13 cellular contexts compared by ENCODE assay signal in the genomic region with DNA sequence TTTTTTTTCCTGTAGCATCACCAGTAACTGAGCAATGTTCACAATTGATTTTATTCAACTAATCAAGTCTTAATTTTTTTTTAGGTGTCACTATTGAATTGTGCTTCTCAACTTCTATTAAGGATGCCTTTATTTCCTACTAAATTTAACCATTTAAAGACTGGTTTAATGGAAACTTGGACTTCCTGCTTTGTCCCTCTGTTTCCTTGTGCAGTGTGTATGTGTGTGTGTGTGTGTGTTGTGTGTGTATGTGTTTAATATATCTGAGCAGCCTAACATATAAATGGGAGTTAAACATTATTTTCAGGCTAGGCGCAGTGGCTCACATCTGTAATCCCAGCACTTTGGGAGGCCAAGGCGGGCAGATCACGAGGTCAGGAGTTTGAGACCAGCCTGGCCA. TPM values are rescaled to one million over a fixed set of nuclear protein-coding genes. Genes with fewer than 3 reads are reported as not detected.
DNase-seq lines count a peak whose midpoint lies in the region; ATAC-seq and TF ChIP-seq lines count a peak whose summit lies in the region.
"Had no signal": no experiment of that assay in that cellular context is flagged by ENCODE, and none has a peak within 500 bp of the region (broad histone marks: within the 10 kb centered on the region; RNA-seq: fewer than 3 reads in every experiment).

No MANE protein-coding gene starts in this region.

- H3K27me3 ChIP-seq in left ventricle myocardium inferior (ENCODE audit: low read depth) (no peaks in the 10 kb centered on the region), trophoblast cell (ENCODE audit: insufficient read depth, low read length) (no peaks in the 10 kb centered on the region)

- H3K9me3 ChIP-seq in left ventricle myocardium inferior (replicated peaks) (no peaks in the 10 kb centered on the region), trophoblast cell (ENCODE audit: insufficient read depth, low read depth, low read length) (no peaks in the 10 kb centered on the region)

- H3K18ac ChIP-seq in trophoblast cell (ENCODE audit: low read length), result no peak overlapping the region

- H3K23ac ChIP-seq in trophoblast cell (ENCODE audit: low read length), result no peak overlapping the region

- peaks cover 10% of the 10 kb centered on the region for H3K79me1 ChIP-seq in trophoblast cell (ENCODE audit: low read length)

- H2BK120ac ChIP-seq in trophoblast cell (ENCODE audit: insufficient read depth, low read length, poor library complexity), result no peak overlapping the region

- H3K27ac ChIP-seq in left ventricle myocardium inferior (replicated peaks) (peak overlapping the region; percentile 95), trophoblast cell (ENCODE audit: low read depth, low read length) (no peak overlapping the region)
- H3K27ac ChIP-seq: BLaER1 treated with 17β-estradiol and CSF1 and Interleukin-3, amounts not matched to agents 10 nM and 100 nM had no signal

- peak overlapping the region; percentile 35 for H3K4me3 Mint-ChIP-seq in central memory CD8-positive, alpha-beta T cell
- H3K4me3 Mint-ChIP-seq in naive thymus-derived CD8-positive, alpha-beta T cell, result peak overlapping the region; percentile 23 to 84 (median 52)

- H3K9me3 Mint-ChIP-seq in central memory CD8-positive, alpha-beta T cell, result no peaks in the 10 kb centered on the region
- H3K9me3 Mint-ChIP-seq in naive thymus-derived CD8-positive, alpha-beta T cell, result no peaks in the 10 kb centered on the region

- no peak overlapping the region for H3K4me2 ChIP-seq in trophoblast cell (ENCODE audit: low read length)

- peak overlapping the region; percentile 77 for H3K4me3 ChIP-seq in left ventricle myocardium inferior
- no peak overlapping the region for H3K4me3 ChIP-seq in trophoblast cell (ENCODE audit: low read depth, low read length)

- H3K4me1 Mint-ChIP-seq in central memory CD8-positive, alpha-beta T cell, result peaks cover 45% of the 10 kb centered on the region
- H3K4me1 Mint-ChIP-seq in naive thymus-derived CD8-positive, alpha-beta T cell, result peaks cover 26 to 75% (median 52%) of the 10 kb centered on the region in 4 donors

- POLR2A ChIA-PET in naive thymus-derived CD8-positive, alpha-beta T cell (lab: Charles Lee), result interaction anchor here (0.7 to 1.2 kb wide), 2 partner anchors 11 to 33 kb away, joined by 3 to 4 read pairs; no protein-coding TSS in a partner anchor

- no peak overlapping the region for H2AK5ac ChIP-seq in trophoblast cell (ENCODE audit: low read length)

- H3K36me3 Mint-ChIP-seq in central memory CD8-positive, alpha-beta T cell (ENCODE audit: insufficient read depth), result peaks cover 9% of the 10 kb centered on the region
- H3K36me3 Mint-ChIP-seq in naive thymus-derived CD8-positive, alpha-beta T cell, result no peaks in the 10 kb centered on the region

- H3K27ac Mint-ChIP-seq in central memory CD8-positive, alpha-beta T cell (ENCODE audit: low read depth), result no peak overlapping the region
- H3K27ac Mint-ChIP-seq in naive thymus-derived CD8-positive, alpha-beta T cell, result peak overlapping the region in 9 of 10 donors; percentile 4 to 87 (median 75)

- no peak overlapping the region for H3K14ac ChIP-seq in trophoblast cell (ENCODE audit: low read length)

- no peak overlapping the region for H3K4ac ChIP-seq in trophoblast cell (ENCODE audit: low read depth, low read length)

- H2BK12ac ChIP-seq in trophoblast cell (ENCODE audit: low read length), result no peak overlapping the region

- intact Hi-C loops in left ventricle myocardium inferior (cut with micrococcal nuclease), result no loop called here
- intact Hi-C loops in cardiac septum (cut with DNase I), result no loop called here

- H2BK5ac ChIP-seq in trophoblast cell (ENCODE audit: low read depth, low read length, poor library complexity), result no peak overlapping the region

- H4K91ac ChIP-seq in trophoblast cell (ENCODE audit: low read depth, low read length), result no peak overlapping the region

- H3K27me3 Mint-ChIP-seq in central memory CD8-positive, alpha-beta T cell, result no peaks in the 10 kb centered on the region
- peaks cover 0 to 7% (median 0%) of the 10 kb centered on the region in 5 donors for H3K27me3 Mint-ChIP-seq in naive thymus-derived CD8-positive, alpha-beta T cell

- H2AFZ ChIP-seq in trophoblast cell (ENCODE audit: insufficient read depth, low read length, poor library complexity), result no peak overlapping the region

- H3K79me2 ChIP-seq in trophoblast cell (ENCODE audit: control insufficient read depth, insufficient read depth, low read length, poor library complexity), result peaks cover 6% of the 10 kb centered on the region

- H4K8ac ChIP-seq in trophoblast cell (ENCODE audit: low read depth, low read length), result no peak overlapping the region

- H4K12ac ChIP-seq in trophoblast cell (ENCODE audit: low read depth, low read length), result no peak overlapping the region

- H3K9ac ChIP-seq in trophoblast cell (ENCODE audit: low read length), result no peak overlapping the region

- ATAC-seq in central memory CD8-positive, alpha-beta T cell (replicated peaks; ENCODE audit: extremely low read depth, poor library complexity, severe bottlenecking), result no peak
- no peak for ATAC-seq in naive thymus-derived CD8-positive, alpha-beta T cell
- ATAC-seq in HG03108 (IDR thresholded peaks at IDR 0.05; ENCODE audit: unreplicated experiment), result no peak
- ATAC-seq: sciatic nerve had no signal

- H3K36me3 ChIP-seq in left ventricle myocardium inferior, result no peaks in the 10 kb centered on the region
- no peaks in the 10 kb centered on the region for H3K36me3 ChIP-seq in trophoblast cell (ENCODE audit: control insufficient read depth in 1 of 2, insufficient read depth in 2 of 2, low read length in 2 of 2)

- DNase-seq in left ventricle myocardium inferior (no peak), cardiac septum (ENCODE audit: low spot score) (no peak), trophoblast cell (no peak), NCI-H1436 treated with DMSO at 0.1 percent for 48 hours (lab: John Stamatoyannopoulos, UW) (no peak)
- no peak for DNase-seq in central memory CD8-positive, alpha-beta T cell (ENCODE audit: low spot score in 2 of 2)
- no peak for DNase-seq in naive thymus-derived CD8-positive, alpha-beta T cell
- no peak for DNase-seq in activated CD4-positive, CD25-positive, alpha-beta regulatory T cell treated with anti-CD3 and anti-CD28 coated beads, Interleukin-2, amount 50 U/mL, for 72 hours
- DNase-seq: activated naive CD4-positive, alpha-beta T cell treated with Interleukin-2 at 50 U/mL for 16 hours; GF-D8; NCI-H446 had no signal

- no CpG with 5 or more reads among the region's 3 CpGs for WGBS in trophoblast cell (ENCODE audit: extremely low coverage, insufficient coverage, insufficient read length)

- TF ChIP-seq CTCF in left ventricle myocardium inferior (IDR thresholded peaks at IDR 0.05; ENCODE audit: borderline replicate concordance), result no peak

- H3K4me1 ChIP-seq in left ventricle myocardium inferior (peaks cover 58% of the 10 kb centered on the region), trophoblast cell (ENCODE audit: control insufficient read depth in 1 of 2, insufficient read depth in 2 of 2, low read length in 2 of 2) (peaks cover 0 to 4% of the 10 kb centered on the region in 2 experiments)

RNA-seq across cellular contexts. Expression of a gene that starts 1.8 kb away (rescaled TPM):
- total RNA-seq in left ventricle myocardium inferior, result 233 TPM
- 171 TPM for total RNA-seq in cardiac septum
- total RNA-seq in naive thymus-derived CD8-positive, alpha-beta T cell, result 100 to 1,000 TPM; 125 to 134 TPM
- polyA plus RNA-seq in naive thymus-derived CD8-positive, alpha-beta T cell, result 100 to 1,000 TPM; 128 to 152 (median 141) TPM
- polyA plus RNA-seq in trophoblast cell (2013), result 72.6 and 74.8 TPM in 2 replicates

RNA-seq across cellular contexts. Expression of a gene that starts 30.1 kb away (rescaled TPM):
- total RNA-seq in left ventricle myocardium inferior, result 51.1 TPM
- 37.9 TPM for total RNA-seq in cardiac septum
- total RNA-seq in naive thymus-derived CD8-positive, alpha-beta T cell, result 10 to 100 TPM; 21.0 to 21.4 TPM
- polyA plus RNA-seq in naive thymus-derived CD8-positive, alpha-beta T cell, result 10 to 100 TPM; 37.9 to 48.1 (median 39.0) TPM
- polyA plus RNA-seq in trophoblast cell (2013), result 21.9 and 22.8 TPM in 2 replicates
